ENCODE assay signal across 8 cellular contexts in genomic region chr1:44799770-44800584, GRCh38. TPM values are rescaled to one million over a fixed set of nuclear protein-coding genes. Genes with fewer than 3 reads are reported as not detected.
A peak's percentile ranks its signal among the peaks of the same experiment; 100 is the strongest.
DNase-seq lines count a peak whose midpoint lies in the region; ATAC-seq and TF ChIP-seq lines count a peak whose summit lies in the region.

Gene PLK3 (plus strand): TSS chr1:44800377. CDS start chr1:44800464, 87 bp downstream.

- no peaks in the 10 kb centered on the region for H3K9me3 Mint-ChIP-seq in T-helper 1 cell treated with Interleukin-12 subunit alpha and Interleukin-12 subunit beta and Interleukin-4 antibody, amounts not matched to agents 30 μg/mL and 1 μg/mL, for 36 hours
- H3K9me3 Mint-ChIP-seq in progenitor cell of endocrine pancreas (ENCODE audit: low read depth) = no peaks in the 10 kb centered on the region

- no peaks in the 10 kb centered on the region for H3K4me1 ChIP-seq in urinary bladder (ENCODE audit: insufficient read depth)

- ATAC-seq in HG02885 (IDR thresholded peaks at IDR 0.05; ENCODE audit: poor library complexity, unreplicated experiment) (peak; percentile 87), left cardiac atrium (peak; percentile 96)

- under 1% methylated on average over 79 of the region's 79 CpGs for WGBS in urinary bladder

- H3K4me1 Mint-ChIP-seq in T-helper 1 cell treated with Interleukin-12 subunit alpha and Interleukin-12 subunit beta and Interleukin-4 antibody, amounts not matched to agents 30 μg/mL and 1 μg/mL, for 36 hours (ENCODE audit: low read depth) = peaks cover 27% of the 10 kb centered on the region
- peaks cover 16% of the 10 kb centered on the region for H3K4me1 Mint-ChIP-seq in progenitor cell of endocrine pancreas (ENCODE audit: low read depth)

- H3K4me3 ChIP-seq in urinary bladder (ENCODE audit: low read depth, low read length) = peak within 1 kb of the TSS; percentile 77

- peak within 1 kb of the TSS; percentile 99 for H3K27ac Mint-ChIP-seq in T-helper 1 cell treated with Interleukin-12 subunit alpha and Interleukin-12 subunit beta and Interleukin-4 antibody, amounts not matched to agents 30 μg/mL and 1 μg/mL, for 36 hours
- H3K27ac Mint-ChIP-seq in progenitor cell of endocrine pancreas = peak within 1 kb of the TSS; percentile 100

- H3K36me3 Mint-ChIP-seq in T-helper 1 cell treated with Interleukin-12 subunit alpha and Interleukin-12 subunit beta and Interleukin-4 antibody, amounts not matched to agents 30 μg/mL and 1 μg/mL, for 36 hours (ENCODE audit: low read depth) = peaks cover 29% of the 10 kb centered on the region
- peaks cover 7% of the 10 kb centered on the region for H3K36me3 Mint-ChIP-seq in progenitor cell of endocrine pancreas (ENCODE audit: insufficient read depth)

- H3K36me3 ChIP-seq in urinary bladder (ENCODE audit: insufficient read depth) = no peaks in the 10 kb centered on the region

- peak; percentile 96 for DNase-seq in NCI-H1694 (lab: John Stamatoyannopoulos, UW)
- DNase-seq in amniotic stem cell (lab: John Stamatoyannopoulos, UW) = peak; percentile 98
- DNase-seq in left cardiac atrium = peak; percentile 98
- peak; percentile 91 for DNase-seq in progenitor cell of endocrine pancreas (ENCODE audit: low spot score, unreplicated experiment)

- TF ChIP-seq CTCF in progenitor cell of endocrine pancreas (IDR thresholded peaks at IDR 0.05; ENCODE audit: unreplicated experiment) = peak; percentile 83

- TF ChIP-seq POLR2A in GM15510 (IDR thresholded peaks at IDR 0.05; ENCODE audit: borderline replicate concordance, extremely low read depth, insufficient read length) = peak; percentile 97

- intact Hi-C loops in left cardiac atrium (cut with DNase I) = no loop called here

- H3K4me3 Mint-ChIP-seq in T-helper 1 cell treated with Interleukin-12 subunit alpha and Interleukin-12 subunit beta and Interleukin-4 antibody, amounts not matched to agents 30 μg/mL and 1 μg/mL, for 36 hours = peak within 1 kb of the TSS; percentile 91
- H3K4me3 Mint-ChIP-seq in progenitor cell of endocrine pancreas (ENCODE audit: low read depth) = peak within 1 kb of the TSS; percentile 94

- H3K27ac ChIP-seq in urinary bladder (ENCODE audit: low read depth) = peak within 1 kb of the TSS; percentile 83

- H3K27me3 Mint-ChIP-seq in T-helper 1 cell treated with Interleukin-12 subunit alpha and Interleukin-12 subunit beta and Interleukin-4 antibody, amounts not matched to agents 30 μg/mL and 1 μg/mL, for 36 hours (ENCODE audit: low read depth) = no peaks in the 10 kb centered on the region
- H3K27me3 Mint-ChIP-seq in progenitor cell of endocrine pancreas = peaks cover 8% of the 10 kb centered on the region

RNA-seq across cellular contexts. Expression of gene PLK3, which starts in this region (rescaled TPM):
- total RNA-seq in left cardiac atrium = 10 to 100 TPM in 1 of 2 donors, 1 to 10 TPM in 1; 7.6 to 16.1 TPM
- total RNA-seq in progenitor cell of endocrine pancreas = 11.8 and 13.3 TPM in 2 replicates
- total RNA-seq in urinary bladder = 4.7 TPM
- polyA plus RNA-seq in urinary bladder = 16.0 TPM

Comparison
In these comparisons a context has a peak if more than half of its experiments do, and no peak if none do; other contexts are left out.
1. Peak in every context shown above with its lines: DNase-seq, ATAC-seq, H3K4me3 ChIP-seq and H3K27ac ChIP-seq.